Comparison of ENCODE assay signal across 23 cellular contexts in the genomic region with DNA sequence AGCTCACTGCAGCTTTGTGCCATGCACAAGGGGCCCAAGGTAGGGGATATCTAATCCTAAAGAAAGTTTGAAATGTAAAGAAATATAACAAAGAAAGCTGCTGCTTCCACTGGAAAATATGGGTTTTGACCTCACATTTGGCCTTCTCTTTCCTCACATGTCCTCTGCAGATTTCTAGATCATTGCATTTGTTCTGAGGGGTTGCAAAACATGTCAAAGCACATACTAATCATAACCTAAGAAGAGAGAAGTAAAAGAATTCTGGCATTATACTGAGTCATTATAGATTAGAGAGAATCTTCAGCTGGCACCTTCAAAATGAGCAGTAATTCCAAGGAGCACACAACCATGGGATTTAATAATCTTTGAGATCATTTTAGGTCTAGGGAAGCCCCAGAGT.
"Had no signal": no experiment of that assay in that cellular context is flagged by ENCODE, and none has a peak within 500 bp of the region (broad histone marks: within the 10 kb centered on the region; RNA-seq: fewer than 3 reads in every experiment).

No MANE protein-coding gene starts in this region.

- H3K4me3 ChIP-seq: K562, SJSA1, SK-N-MC had no signal

- H3K27ac ChIP-seq: KMS-11, SJSA1, SK-N-MC had no signal

- FAIRE-seq: K562, RCC 7860 had no signal

- H3K4me1 ChIP-seq: SJSA1 had no signal

- H3K9me3 ChIP-seq: SJSA1 had no signal

- ATAC-seq: K562 had no signal

- H3K4me2 ChIP-seq: KMS-11 had no signal

- H3K27ac Mint-ChIP-seq: IgD-negative memory B cell had no signal

- H3K9ac ChIP-seq: KMS-11 had no signal

- H3K27me3 Mint-ChIP-seq: IgD-negative memory B cell had no signal

- H3K4me3 Mint-ChIP-seq: IgD-negative memory B cell had no signal

- DNase-seq: MV-4-11, NCI-H1048, NCI-H1105 treated with DMSO at 0.1 percent for 48 hours, NCI-H1417 treated with DMSO at 0.1 percent for 48 hours, NCI-H187, NCI-H2029, NCI-H2081 treated with DMSO at 0.1 percent for 48 hours, NCI-H2171, NCI-H226, NCI-H446, NCI-H510A, NCI-H524 treated with DMSO at 0.1 percent for 48 hours, NCI-H69, NCI-H774, Right ventricle myocardium superior, RPMI8226, SIG-M5 had no signal

- H3K27me3 ChIP-seq: SJSA1 had no signal

- H3K9me3 Mint-ChIP-seq: IgD-negative memory B cell had no signal
